Comparison of ENCODE assay signal across 5 cellular contexts in genomic region chr4:187335339-187335738, GRCh38.
"Had no signal": no experiment of that assay in that cellular context is flagged by ENCODE, and none has a peak within 500 bp of the region (broad histone marks: within the 10 kb centered on the region; RNA-seq: fewer than 3 reads in every experiment).

No MANE protein-coding gene starts in this region.

- ATAC-seq: HepG2, K562 had no signal

- DNase-seq: IMR-90, KBM-7, KG1 had no signal
